27 cellular contexts compared by ENCODE assay signal in the genomic region with DNA sequence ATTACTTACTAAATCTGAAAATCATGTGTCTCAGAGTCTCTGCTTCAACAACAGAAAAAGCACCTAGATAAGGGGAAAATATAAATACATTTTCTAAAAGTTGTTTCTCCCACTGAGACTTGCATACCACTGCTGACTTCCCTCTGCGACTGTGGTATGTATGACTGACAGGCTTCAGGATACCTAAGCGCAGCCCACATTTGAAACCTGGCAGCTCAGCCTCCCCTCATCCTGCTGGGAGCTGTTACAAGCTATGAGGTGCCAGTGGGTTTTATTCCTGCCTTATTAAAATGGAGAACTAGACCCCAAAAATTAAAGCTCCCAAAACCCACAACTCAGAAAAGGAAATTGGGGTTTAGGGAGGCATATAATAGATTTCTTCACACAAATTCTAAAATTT.
"Had no signal": no experiment of that assay in that cellular context is flagged by ENCODE, and none has a peak within 500 bp of the region (broad histone marks: within the 10 kb centered on the region; RNA-seq: fewer than 3 reads in every experiment).

No MANE protein-coding gene starts in this region.

- H3K36me3 Mint-ChIP-seq: neural progenitor cell; stimulated activated effector memory CD8-positive, alpha-beta T cell treated with anti-CD3 and anti-CD28 coated beads, Interleukin-12 subunit alpha, Interleukin-12 subunit beta, amount 100 ng/mL, for 72 hours; stimulated activated naive B cell treated with anti-CD40 and anti-IgM and Interleukin-4, amounts not matched to agents 10 μg/mL and 1 μg/mL and 100 μg/mL, for 72 hours had no signal

- H3K9me3 ChIP-seq: ovary, psoas muscle, right lobe of liver, sigmoid colon, stomach, thoracic aorta, thyroid gland, tibial nerve, upper lobe of left lung, vagina had no signal

- H3K27ac ChIP-seq: neural progenitor cell, ovary, parathyroid adenoma, psoas muscle, right lobe of liver, sigmoid colon, stomach, thoracic aorta, thyroid gland, tibial nerve, upper lobe of left lung, vagina had no signal

- H3K27me3 ChIP-seq: neural progenitor cell, ovary, right lobe of liver, sigmoid colon, stomach, thyroid gland, tibial nerve, upper lobe of left lung, vagina had no signal

- H3K27ac Mint-ChIP-seq: progenitor cell of endocrine pancreas; stimulated activated effector memory CD8-positive, alpha-beta T cell treated with anti-CD3 and anti-CD28 coated beads, Interleukin-12 subunit alpha, Interleukin-12 subunit beta, amount 100 ng/mL, for 72 hours; stimulated activated naive B cell treated with anti-CD40 and anti-IgM and Interleukin-4, amounts not matched to agents 10 μg/mL and 1 μg/mL and 100 μg/mL, for 72 hours; stimulated activated naive CD8-positive, alpha-beta T cell treated with anti-CD3 and anti-CD28 coated beads, Interleukin-15, Interleukin-2, amounts not matched to agents 100 ng/mL and 50 ng/mL, for 24 hours had no signal

- H3K4me2 ChIP-seq: neural progenitor cell had no signal

- ATAC-seq: psoas muscle; right cardiac atrium; stimulated activated naive B cell treated with anti-CD40 and anti-IgM and Interleukin-4, amounts not matched to agents 10 μg/mL and 1 μg/mL and 100 μg/mL, for 72 hours had no signal

- H3K27me3 Mint-ChIP-seq: stimulated activated naive CD8-positive, alpha-beta T cell treated with anti-CD3 and anti-CD28 coated beads, Interleukin-15, Interleukin-2, amounts not matched to agents 100 ng/mL and 50 ng/mL, for 24 hours had no signal

- H3K4me3 ChIP-seq: neural progenitor cell, ovary, psoas muscle, right lobe of liver, sigmoid colon, stomach, thoracic aorta, thyroid gland, tibial nerve, upper lobe of left lung, vagina had no signal

- DNase-seq: occipital lobe; ovary; posterior cingulate gyrus; psoas muscle; right cardiac atrium; right lobe of liver; sigmoid colon; small intestine; stimulated activated CD4-positive, alpha-beta T cell treated with anti-CD3 and anti-CD28 coated beads, Interleukin-15, amount 100 ng/mL, for 24 hours; stimulated activated CD4-positive, alpha-beta T cell treated with anti-CD3 and anti-CD28 coated beads, Interleukin-2, amount 100 ng/mL, for 24 hours; stimulated activated CD4-positive, alpha-beta T cell treated with anti-CD3 and anti-CD28 coated beads, Interleukin-2, amount 100 ng/mL, for 48 hours; stimulated activated CD4-positive, alpha-beta T cell treated with anti-CD3 and anti-CD28 coated beads, Interleukin-4, amount 100 ng/mL, for 24 hours; stimulated activated naive B cell treated with anti-CD40 and anti-IgM and Interleukin-4, amounts not matched to agents 10 μg/mL and 1 μg/mL and 100 μg/mL, for 72 hours; stimulated activated naive CD4-positive, alpha-beta T cell treated with Interleukin-2 at 50 U/mL for 16 hours; stomach; thyroid gland; trophoblast cell; upper lobe of left lung had no signal

- H2AFZ ChIP-seq: neural progenitor cell, parathyroid adenoma had no signal

- H3K79me2 ChIP-seq: parathyroid adenoma had no signal

- H3K4me1 Mint-ChIP-seq: stimulated activated effector memory CD8-positive, alpha-beta T cell treated with anti-CD3 and anti-CD28 coated beads, Interleukin-12 subunit alpha, Interleukin-12 subunit beta, amount 100 ng/mL, for 72 hours; stimulated activated naive B cell treated with anti-CD40 and anti-IgM and Interleukin-4, amounts not matched to agents 10 μg/mL and 1 μg/mL and 100 μg/mL, for 72 hours had no signal

- H3K9me3 Mint-ChIP-seq: nephron; stimulated activated effector memory CD8-positive, alpha-beta T cell treated with anti-CD3 and anti-CD28 coated beads, Interleukin-12 subunit alpha, Interleukin-12 subunit beta, amount 100 ng/mL, for 72 hours; stimulated activated naive B cell treated with anti-CD40 and anti-IgM and Interleukin-4, amounts not matched to agents 10 μg/mL and 1 μg/mL and 100 μg/mL, for 72 hours; stimulated activated naive CD8-positive, alpha-beta T cell treated with anti-CD3 and anti-CD28 coated beads, Interleukin-15, Interleukin-2, amounts not matched to agents 100 ng/mL and 50 ng/mL, for 24 hours had no signal

- H3K9ac ChIP-seq: neural progenitor cell, parathyroid adenoma had no signal

- H3K4me1 ChIP-seq: parathyroid adenoma, psoas muscle, right lobe of liver, stomach, thyroid gland, upper lobe of left lung, vagina had no signal

- H3K36me3 ChIP-seq: neural progenitor cell, ovary, right lobe of liver, sigmoid colon, stomach, thoracic aorta, thyroid gland, tibial nerve, upper lobe of left lung, vagina had no signal

- H3K4me3 Mint-ChIP-seq: nephron; neural progenitor cell; stimulated activated effector memory CD8-positive, alpha-beta T cell treated with anti-CD3 and anti-CD28 coated beads, Interleukin-12 subunit alpha, Interleukin-12 subunit beta, amount 100 ng/mL, for 72 hours; stimulated activated naive B cell treated with anti-CD40 and anti-IgM and Interleukin-4, amounts not matched to agents 10 μg/mL and 1 μg/mL and 100 μg/mL, for 72 hours; stimulated activated naive CD8-positive, alpha-beta T cell treated with anti-CD3 and anti-CD28 coated beads, Interleukin-15, Interleukin-2, amounts not matched to agents 100 ng/mL and 50 ng/mL, for 24 hours had no signal
